In the genomic region with DNA sequence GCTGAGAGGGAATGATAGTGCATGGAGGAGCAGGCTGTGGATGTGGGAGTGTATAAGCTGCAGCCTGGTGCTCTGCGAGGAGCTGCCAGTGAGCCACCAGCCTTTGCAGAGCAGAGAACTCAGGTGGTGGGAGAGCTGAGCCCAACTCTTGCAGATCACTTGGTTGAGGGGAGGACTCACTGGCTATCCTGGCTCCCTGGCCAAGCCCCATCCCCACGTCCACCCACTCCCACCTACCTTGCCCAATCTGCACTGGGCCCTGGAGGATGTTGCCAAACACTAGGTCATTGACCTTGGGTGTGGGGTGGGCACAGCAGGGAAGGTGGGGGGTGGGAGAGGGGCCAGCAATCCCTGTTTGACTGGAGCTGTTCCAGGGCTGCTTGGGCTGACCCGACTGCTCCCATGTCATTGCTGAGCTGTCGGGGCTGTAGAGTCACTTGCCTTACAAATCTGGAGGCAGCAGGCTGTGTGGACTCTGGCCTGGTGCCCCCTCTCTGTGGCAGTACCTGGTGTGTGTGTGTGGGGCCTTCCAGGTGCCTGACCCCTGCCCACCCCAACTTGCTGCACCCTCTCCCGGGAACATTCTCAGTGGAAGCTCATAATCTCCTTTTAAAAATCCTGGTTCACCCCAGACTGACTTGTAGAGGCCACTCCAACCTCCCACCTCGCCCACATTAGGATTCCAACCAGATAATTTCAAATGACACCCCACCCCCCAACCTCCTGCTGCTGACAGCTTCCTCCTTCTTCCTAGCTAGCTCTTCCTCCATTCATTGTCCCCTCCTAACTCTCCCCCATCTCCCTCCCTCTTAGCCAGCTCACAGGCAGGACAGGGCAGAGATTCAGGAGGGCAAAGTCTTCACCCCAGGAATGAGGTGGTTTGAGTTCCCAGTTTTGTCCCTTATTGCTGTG, we compare ENCODE assay signal across 22 cellular contexts.
DNase-seq lines count a peak whose midpoint lies in the region; ATAC-seq and TF ChIP-seq lines count a peak whose summit lies in the region.
"Had no signal": no experiment of that assay in that cellular context is flagged by ENCODE, and none has a peak within 500 bp of the region (broad histone marks: within the 10 kb centered on the region; RNA-seq: fewer than 3 reads in every experiment).

No MANE protein-coding gene starts in this region.

- H2BK15ac ChIP-seq in mesenchymal stem cell (ENCODE audit: low read depth, poor library complexity, severe bottlenecking) = no peak overlapping the region

- TF ChIP-seq CTCF in right atrium auricular region (IDR thresholded peaks at IDR 0.05) (no peak), vagina (IDR thresholded peaks at IDR 0.05) (no peak), spleen (IDR thresholded peaks at IDR 0.05 in 8 of 11, conservative IDR thresholded peaks at IDR 0.05 in 3 of 11) (no peak)

- H4K91ac ChIP-seq in mesenchymal stem cell (ENCODE audit: low read length) = no peak overlapping the region

- TF ChIP-seq POLR2A in vagina (IDR thresholded peaks at IDR 0.05) (no peak), spleen (IDR thresholded peaks at IDR 0.05) (no peak)

- H2AFZ ChIP-seq in mesenchymal stem cell (ENCODE audit: low read depth, low read length) = no peak overlapping the region
- H2AFZ ChIP-seq: parathyroid adenoma had no signal

- ATAC-seq in Right ventricle myocardium superior (ENCODE audit: poor library complexity) = no peak
- ATAC-seq in HG03521 (IDR thresholded peaks at IDR 0.05; ENCODE audit: unreplicated experiment) = no peak
- ATAC-seq: body of pancreas; naive thymus-derived CD4-positive, alpha-beta T cell had no signal

- no peak overlapping the region for H3K14ac ChIP-seq in mesenchymal stem cell (ENCODE audit: low read length in 2 of 2)

- 73% methylated on average over 5 of the region's 6 CpGs for WGBS in mesenchymal stem cell
- WGBS in spleen, 5 donors = 65 to 87% (median 73%) methylated on average over 6 of the region's 6 CpGs

- H3K9me3 ChIP-seq in right atrium auricular region (no peaks in the 10 kb centered on the region), mesenchymal stem cell (ENCODE audit: control insufficient read depth, low read length) (no peaks in the 10 kb centered on the region), vagina (no peaks in the 10 kb centered on the region), spleen (no peaks in the 10 kb centered on the region)
- H3K9me3 ChIP-seq: body of pancreas, colonic mucosa had no signal

- H2BK120ac ChIP-seq in mesenchymal stem cell (ENCODE audit: low read depth, low read length) = no peak overlapping the region

- peak overlapping the region; percentile 55 for H4K8ac ChIP-seq in mesenchymal stem cell (ENCODE audit: low read length)

- H2AK5ac ChIP-seq in mesenchymal stem cell (ENCODE audit: low read length, severe bottlenecking) = no peak overlapping the region

- no peak overlapping the region for H2BK12ac ChIP-seq in mesenchymal stem cell (ENCODE audit: low read length in 2 of 2)

- H3K27me3 ChIP-seq in right atrium auricular region (no peaks in the 10 kb centered on the region), mesenchymal stem cell (ENCODE audit: control insufficient read depth in 1 of 2, insufficient read depth in 1 of 2, low read length in 2 of 2) (peaks cover 0 to 4% of the 10 kb centered on the region in 2 experiments), vagina (no peaks in the 10 kb centered on the region), spleen (replicated peaks in 1 of 7) (peaks cover 0 to 38% (median 0%) of the 10 kb centered on the region in 7 donors)
- H3K27me3 ChIP-seq: body of pancreas, colonic mucosa had no signal

- H3K4ac ChIP-seq in mesenchymal stem cell (ENCODE audit: low read depth in 1 of 2, low read length in 2 of 2) = no peak overlapping the region

- no peaks in the 10 kb centered on the region for H3K79me1 ChIP-seq in mesenchymal stem cell (replicated peaks; ENCODE audit: low read length, poor library complexity, severe bottlenecking)

- H3K4me2 ChIP-seq in mesenchymal stem cell (ENCODE audit: low read length, poor library complexity, severe bottlenecking) = no peak overlapping the region

- no peak overlapping the region for H3K9ac ChIP-seq in mesenchymal stem cell (ENCODE audit: low read length)
- H3K9ac ChIP-seq: parathyroid adenoma had no signal

- H3K27ac ChIP-seq in right atrium auricular region (no peak overlapping the region), mesenchymal stem cell (ENCODE audit: low read length, poor library complexity, severe bottlenecking) (no peak overlapping the region), vagina (no peak overlapping the region), spleen (no peak overlapping the region)
- H3K27ac ChIP-seq: body of pancreas, colonic mucosa, parathyroid adenoma, VCaP had no signal

- in situ Hi-C loops in G401 (cut with HindIII; ENCODE audit: low sequenced_read_pairs) = no loop called here

- H3K36me3 ChIP-seq in right atrium auricular region = no peaks in the 10 kb centered on the region
- H3K36me3 ChIP-seq in mesenchymal stem cell (ENCODE audit: control insufficient read depth in 1 of 2, insufficient read depth in 2 of 2, low read depth in 1 of 2, low read length in 2 of 2) = no peaks in the 10 kb centered on the region
- H3K36me3 ChIP-seq in vagina = no peaks in the 10 kb centered on the region
- H3K36me3 ChIP-seq in spleen = no peaks in the 10 kb centered on the region
- H3K36me3 ChIP-seq: colonic mucosa had no signal

- DNase-seq in right atrium auricular region (ENCODE audit: low spot score) (peak; percentile 48), Right ventricle myocardium superior (no peak), mesenchymal stem cell (no peak), vagina (ENCODE audit: extremely low spot score in 2 of 2) (peak; percentile 70 to 94), spleen (no peak), G401 (ENCODE audit: low spot score) (no peak)
- DNase-seq in activated CD8-positive, alpha-beta memory T cell treated with anti-CD3 and anti-CD28 coated beads, Interleukin-2, amount 50 U/mL, for 48 hours = peak; percentile 40
- DNase-seq: ACHN; activated naive CD8-positive, alpha-beta T cell treated with anti-CD3 and anti-CD28 coated beads for 36 hours; colonic mucosa; HFFc6; KG1; mammary epithelial cell; naive thymus-derived CD4-positive, alpha-beta T cell; NCI-H1092; NCI-H2029 treated with DMSO at 0.1 percent for 48 hours; NK-92 treated with Interleukin-12 subunit alpha and Interleukin-12 subunit beta, amount 100 ng/mL, for 24 hours; stimulated activated CD4-positive, alpha-beta T cell treated with anti-CD3 and anti-CD28 coated beads, Interleukin-4, amount 100 ng/mL, for 1 hour had no signal

- H3K18ac ChIP-seq in mesenchymal stem cell (ENCODE audit: low read depth in 1 of 2, low read length in 2 of 2) = no peak overlapping the region

- H3K4me1 ChIP-seq in right atrium auricular region (no peaks in the 10 kb centered on the region), mesenchymal stem cell (ENCODE audit: control insufficient read depth, insufficient read depth, low read depth, low read length) (peaks cover 2% of the 10 kb centered on the region), vagina (no peaks in the 10 kb centered on the region), spleen (peaks cover 0 to 11% (median 3%) of the 10 kb centered on the region in 6 donors)
- H3K4me1 ChIP-seq: body of pancreas, colonic mucosa, parathyroid adenoma had no signal

- H3K4me3 ChIP-seq in right atrium auricular region = no peak overlapping the region
- H3K4me3 ChIP-seq in mesenchymal stem cell (ENCODE audit: insufficient read depth in 1 of 2, low read depth in 1 of 2, low read length in 2 of 2) = no peak overlapping the region
- H3K4me3 ChIP-seq in vagina = no peak overlapping the region
- H3K4me3 ChIP-seq in spleen = no peak overlapping the region
- H3K4me3 ChIP-seq: body of pancreas, colonic mucosa had no signal

- H3K23ac ChIP-seq in mesenchymal stem cell (ENCODE audit: low read length in 2 of 2) = no peak overlapping the region

- intact Hi-C loops in Right ventricle myocardium superior (cut with DNase I) (no loop called here), vagina (cut with DNase I) (no loop called here), spleen (cut with DNase I; ENCODE audit: low total_unique reads) (no loop called here)

- no peak overlapping the region for H2BK5ac ChIP-seq in mesenchymal stem cell (ENCODE audit: low read depth, low read length, poor library complexity, severe bottlenecking)

Comparison
In these comparisons a context has a peak if more than half of its experiments do, and no peak if none do; other contexts are left out.
1. DNase-seq: peak in right atrium auricular region (single experiment), activated CD8-positive, alpha-beta memory T cell treated with anti-CD3 and anti-CD28 coated beads, Interleukin-2, amount 50 U/mL, for 48 hours (single experiment) and vagina (2 of 2); none in Right ventricle myocardium superior (single experiment), mesenchymal stem cell (single experiment), spleen (single experiment) and G401 (single experiment).